ENCODE assay signal across 8 cellular contexts in genomic region chr2:218859556-218859993, GRCh38. TPM values are rescaled to one million over a fixed set of nuclear protein-coding genes. Genes with fewer than 3 reads are reported as not detected.
DNase-seq lines count a peak whose midpoint lies in the region; ATAC-seq, FAIRE-seq and TF ChIP-seq lines count a peak whose summit lies in the region.
"Had no signal": no experiment of that assay in that cellular context is flagged by ENCODE, and none has a peak within 500 bp of the region (broad histone marks: within the 10 kb centered on the region; RNA-seq: fewer than 3 reads in every experiment).

TSS of gene WNT6 (plus strand) at chr2:218859805. CDS start at chr2:218860038, 233 bp downstream.

- peaks cover 56% of the 10 kb centered on the region for H3K4me1 Mint-ChIP-seq in GM23338

- H3K9me2 ChIP-seq in GM23338 (ENCODE audit: insufficient read depth) = no peaks in the 10 kb centered on the region

- 0 out of 2 replicates have a peak, but pooled peaks cover 18% of the 10 kb centered on the region for H3F3A ChIP-seq in GM23338 (replicated peaks; ENCODE audit: low read depth)

- H3K9ac ChIP-seq in SK-N-MC (ENCODE audit: insufficient read length) = peak within 1 kb of the TSS; percentile 62

- peak within 1 kb of the TSS; percentile 78 for H3K4me2 ChIP-seq in GM23338

- no peaks in the 10 kb centered on the region for H3K79me2 ChIP-seq in GM23338 (replicated peaks; ENCODE audit: insufficient read depth)

- peak; percentile 1; the same call in 2 of the 3 replicates for ATAC-seq in GM23338
- no peak for ATAC-seq in gastrocnemius medialis

- peaks cover 96% of the 10 kb centered on the region for H3K27me3 Mint-ChIP-seq in GM23338 (ENCODE audit: insufficient read depth, low read depth, poor library complexity)

- TF ChIP-seq POLR2A in gastrocnemius medialis (IDR thresholded peaks at IDR 0.05) = no peak

- H3K9me3 ChIP-seq in SK-N-MC (ENCODE audit: low read depth, low read length) = no peaks in the 10 kb centered on the region
- H3K9me3 ChIP-seq in right atrium auricular region = no peaks in the 10 kb centered on the region
- H3K9me3 ChIP-seq in gastrocnemius medialis = no peaks in the 10 kb centered on the region

- intact Hi-C loops in gastrocnemius medialis (cut with DNase I; ENCODE audit: low total_unique reads) = no loop called here

- H3K4me3 Mint-ChIP-seq in GM23338 = peak within 1 kb of the TSS; percentile 70

- H3K36me3 ChIP-seq in GM23338 (ENCODE audit: insufficient read depth) (no peaks in the 10 kb centered on the region; the same call in 1 of the 2 replicates), SK-N-MC (ENCODE audit: insufficient read depth, low read length) (no peaks in the 10 kb centered on the region), right atrium auricular region (no peaks in the 10 kb centered on the region), gastrocnemius medialis (no peaks in the 10 kb centered on the region)

- H3K27me3 ChIP-seq in GM23338 (ENCODE audit: insufficient read depth) (peaks cover 97% of the 10 kb centered on the region), right atrium auricular region (peaks cover 9 to 12% of the 10 kb centered on the region in 2 donors), gastrocnemius medialis (peaks cover 38 to 44% (median 41%) of the 10 kb centered on the region in 3 donors)

- in situ Hi-C loops in gastrocnemius medialis (cut with MboI; ENCODE audit: low sequenced_read_pairs in 4 of 4) = no loop called here

- H3K27ac ChIP-seq in GM23338 (ENCODE audit: low read depth) (no peak within 1 kb of the TSS), SK-N-MC (no peak within 1 kb of the TSS), right atrium auricular region (peak within 1 kb of the TSS; percentile 6 to 12), gastrocnemius medialis (peak within 1 kb of the TSS in 2 of 4 donors; percentile 26 to 33)

- no peaks in the 10 kb centered on the region for H3K36me3 Mint-ChIP-seq in GM23338 (ENCODE audit: low read depth)

- FAIRE-seq in HTR-8/SVneo (lab: Jason Lieb, UNC) = no peak
- FAIRE-seq: TTC549 had no signal

- peaks cover 7% of the 10 kb centered on the region for H4K20me1 ChIP-seq in GM23338 (replicated peaks; ENCODE audit: insufficient read depth)

- peak within 1 kb of the TSS; percentile 52; the same call in 1 of the 2 replicates for H2AFZ ChIP-seq in GM23338

- TF ChIP-seq CTCF in GM23338 (conservative IDR thresholded peaks at IDR 0.05; ENCODE audit: low read depth in 2 of 2) = no peak
- no peak for TF ChIP-seq CTCF in right atrium auricular region (IDR thresholded peaks at IDR 0.05)
- TF ChIP-seq CTCF in gastrocnemius medialis (IDR thresholded peaks at IDR 0.05 in 4 of 5, conservative IDR thresholded peaks at IDR 0.05 in 1 of 5) = no peak

- no peak within 1 kb of the TSS for H3K27ac Mint-ChIP-seq in GM23338

- H3K9me3 Mint-ChIP-seq in GM23338 = no peaks in the 10 kb centered on the region; the same call in 2 of the 3 replicates

- DNase-seq in GM23338 (ENCODE audit: low spot score) (peak; percentile 49), SK-N-MC (ENCODE audit: low read depth, low spot score) (no peak), right atrium auricular region (ENCODE audit: low spot score) (no peak), gastrocnemius medialis (no peak), HTR-8/SVneo (ENCODE audit: insufficient read length, low spot score) (no peak), anterior cingulate cortex (lab: John Stamatoyannopoulos, UW) (no peak), iPS-NIHi7 (ENCODE audit: extremely low spot score) (no peak)

- H3K4me3 ChIP-seq in GM23338 (peak within 1 kb of the TSS; percentile 54), SK-N-MC (peak within 1 kb of the TSS; percentile 88), right atrium auricular region (peak within 1 kb of the TSS; percentile 23 to 48), gastrocnemius medialis (peak within 1 kb of the TSS; percentile 39 to 44 (median 42))

- H3K4me1 ChIP-seq in GM23338 (ENCODE audit: insufficient read depth) (peaks cover 47% of the 10 kb centered on the region), right atrium auricular region (peaks cover 0 to 21% of the 10 kb centered on the region in 2 donors), gastrocnemius medialis (peaks cover 9 to 14% of the 10 kb centered on the region in 2 donors)

TF ChIP-seq in GM23338, 12 proteins besides CTCF, POLR2A, EP300 and RAD21:
- no peak for TF ChIP-seq POLR2AphosphoS5 (IDR thresholded peaks at IDR 0.05; ENCODE audit: low read depth)
- TF ChIP-seq JUNB (IDR thresholded peaks at IDR 0.05; ENCODE audit: unreplicated experiment) = no peak
- no peak for TF ChIP-seq EZH2 (IDR thresholded peaks at IDR 0.05; ENCODE audit: low read depth, unreplicated experiment)
- no peak for TF ChIP-seq STAT1 (IDR thresholded peaks at IDR 0.05; ENCODE audit: unreplicated experiment)

RNA-seq across cellular contexts. Expression of gene WNT6, which starts in this region (rescaled TPM):
- total RNA-seq in GM23338 (2014; rRNA removed; shearing (Covaris generic)) = not detected in 2 replicates
- not detected in 2 replicates for polyA plus RNA-seq in GM23338 (2016; fragmentation: Nextera tagmentation; extraction: Ambion mirVana)
- total RNA-seq in right atrium auricular region (1 to 10 TPM; 1.8 to 2.4 TPM), gastrocnemius medialis (1 to 10 TPM in 2 of 4 donors, under 1 TPM in 2; 0.36 to 3.9 (median 2.1) TPM)

Comparison
In these comparisons a context has a peak if more than half of its experiments do, and no peak if none do; other contexts are left out.
1. Peak in DNase-seq, ATAC-seq, H3K4me3 ChIP-seq and H3K4me2 ChIP-seq in GM23338; RNA of the gene not detected or under 1 TPM.
2. H3K27ac ChIP-seq: peak in right atrium auricular region (2 of 2); none in GM23338 (single experiment) and SK-N-MC (single experiment).
3. H3K4me3 ChIP-seq: peak in every context shown above with its lines; median percentile 88 in SK-N-MC; 54 in GM23338; 42 in gastrocnemius medialis; 36 in right atrium auricular region.